8 cellular contexts compared by ENCODE assay signal in the genomic region with DNA sequence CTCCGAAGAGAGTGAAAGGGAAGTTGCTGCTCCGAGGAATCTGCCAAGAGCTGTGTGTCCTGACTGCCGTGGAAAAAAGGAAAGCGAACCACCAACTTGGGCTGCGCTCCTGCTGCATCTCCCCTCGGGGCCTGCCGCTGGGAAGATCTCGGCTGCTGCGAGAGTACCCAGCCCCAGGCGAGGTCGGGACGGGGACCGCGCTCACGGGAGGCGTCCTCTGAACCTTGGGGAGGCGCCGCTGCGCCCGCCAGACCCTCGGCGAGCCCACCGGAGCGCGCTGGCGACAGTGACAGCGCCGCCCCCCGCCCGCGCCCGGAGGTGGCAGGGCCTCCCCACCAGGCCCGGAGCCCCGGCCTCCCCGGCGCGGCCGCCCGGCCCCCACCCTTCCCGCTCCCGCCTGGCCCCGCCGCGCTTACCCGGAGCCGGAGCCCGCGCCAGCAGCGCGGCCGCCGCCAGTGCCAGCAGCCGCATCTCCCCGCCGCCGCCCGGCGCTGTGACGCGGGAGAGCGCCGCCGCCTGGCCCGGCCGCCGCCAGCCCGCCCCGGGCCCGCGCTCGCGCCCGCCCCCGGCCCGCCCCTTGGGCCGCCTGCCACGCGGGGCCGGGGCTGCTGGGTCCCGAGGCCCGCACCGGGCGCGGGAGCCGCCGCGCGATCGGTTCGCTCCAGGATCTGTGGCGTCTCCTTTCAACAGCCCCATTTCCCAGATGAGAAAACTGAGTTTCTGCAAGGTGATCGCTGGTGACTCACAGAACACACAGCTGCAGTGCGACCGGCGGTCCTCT.
DNase-seq lines count a peak whose midpoint lies in the region; ATAC-seq lines count a peak whose summit lies in the region.

Gene VSTM4 (minus strand): TSS at position 508 of the 781 bp plus-strand sequence. CDS start 37 bp downstream, at position 471.

- peaks cover 22% of the 10 kb centered on the region for H3K27me3 Mint-ChIP-seq in activated naive CD4-positive, alpha-beta T cell treated with anti-CD3 and anti-CD28 coated beads, Interleukin-2, amount 50 U/mL, for 24 hours

- no peaks in the 10 kb centered on the region for H3K9me3 Mint-ChIP-seq in activated naive CD4-positive, alpha-beta T cell treated with anti-CD3 and anti-CD28 coated beads, Interleukin-2, amount 50 U/mL, for 24 hours

- DNase-seq in activated naive CD4-positive, alpha-beta T cell treated with Interleukin-2 at 50 U/mL for 16 hours, result no peak
- peak in 34 of 56 donors; percentile 14 to 69 (median 44) for DNase-seq in amygdala (lab: John Stamatoyannopoulos, UW)
- peak; percentile 49 for DNase-seq in hepatic stellate cell (ENCODE audit: low spot score)
- DNase-seq in putamen (ENCODE audit: low spot score), result peak; percentile 31
- no peak for DNase-seq in stimulated activated naive CD4-positive, alpha-beta T cell (lab: John Stamatoyannopoulos, UW)

- ATAC-seq in HG02981 (IDR thresholded peaks at IDR 0.05; ENCODE audit: unreplicated experiment) (no peak), GM21390 (IDR thresholded peaks at IDR 0.05; ENCODE audit: unreplicated experiment) (no peak)

- H3K27ac Mint-ChIP-seq in activated naive CD4-positive, alpha-beta T cell treated with anti-CD3 and anti-CD28 coated beads, Interleukin-2, amount 50 U/mL, for 24 hours, result no peak within 1 kb of the TSS

- H3K4me1 Mint-ChIP-seq in activated naive CD4-positive, alpha-beta T cell treated with anti-CD3 and anti-CD28 coated beads, Interleukin-2, amount 50 U/mL, for 24 hours, result peaks cover 7% of the 10 kb centered on the region

- no peaks in the 10 kb centered on the region for H3K36me3 Mint-ChIP-seq in activated naive CD4-positive, alpha-beta T cell treated with anti-CD3 and anti-CD28 coated beads, Interleukin-2, amount 50 U/mL, for 24 hours

- peak within 1 kb of the TSS; percentile 26 for H3K4me3 Mint-ChIP-seq in activated naive CD4-positive, alpha-beta T cell treated with anti-CD3 and anti-CD28 coated beads, Interleukin-2, amount 50 U/mL, for 24 hours

Comparison
In these comparisons a context has a peak if more than half of its experiments do, and no peak if none do; other contexts are left out.
1. DNase-seq: peak in amygdala (34 of 56), hepatic stellate cell (single experiment) and putamen (single experiment); none in activated naive CD4-positive, alpha-beta T cell treated with Interleukin-2 at 50 U/mL for 16 hours (single experiment) and stimulated activated naive CD4-positive, alpha-beta T cell (0 of 6).